18 cellular contexts compared by ENCODE assay signal in genomic region chr17:46780003-46780373, GRCh38. TPM values are rescaled to one million over a fixed set of nuclear protein-coding genes. Genes with fewer than 3 reads are reported as not detected.
DNase-seq lines count a peak whose midpoint lies in the region; ATAC-seq, FAIRE-seq and TF ChIP-seq lines count a peak whose summit lies in the region.
"Had no signal": no experiment of that assay in that cellular context is flagged by ENCODE, and none has a peak within 500 bp of the region (broad histone marks: within the 10 kb centered on the region; RNA-seq: fewer than 3 reads in every experiment).

No MANE protein-coding gene starts in this region.

- in situ Hi-C loops in K562 (cut with MboI), result no loop called here

- CTCF ChIA-PET in K562 (lab: Yijun Ruan, JAX; ENCODE audit: low intra/inter-chr PET ratio), result no interaction called here

- FAIRE-seq in K562 (lab: Jason Lieb, UNC) (no peak), GM12891 (lab: Jason Lieb, UNC) (no peak)
- FAIRE-seq: G401.6, GM19239, H1 had no signal

- H3K4me3 ChIP-seq in K562, result no peak overlapping the region
- no peak overlapping the region for H3K4me3 ChIP-seq in lower lobe of right lung
- no peak overlapping the region for H3K4me3 ChIP-seq in neural progenitor cell
- no peak overlapping the region for H3K4me3 ChIP-seq in aorta (ENCODE audit: low read length in 2 of 2)
- H3K4me3 ChIP-seq: GM23248 had no signal

- H3K9me3 ChIP-seq in K562 (replicated peaks; ENCODE audit: control insufficient read depth, insufficient read depth, low read depth, low read length) (no peaks in the 10 kb centered on the region), lower lobe of right lung (no peaks in the 10 kb centered on the region), neural progenitor cell (ENCODE audit: low read depth) (no peaks in the 10 kb centered on the region), aorta (ENCODE audit: control insufficient read depth, low read length) (no peaks in the 10 kb centered on the region)
- H3K9me3 ChIP-seq: Caco-2 had no signal

- WGBS in K562 (ENCODE audit: insufficient coverage, low coverage, missing lambda C conversion rate), result 49% methylated on average over 5 of the region's 5 CpGs
- 93 to 94% methylated on average over 5 of the region's 5 CpGs for WGBS in aorta, 2 donors

- peaks cover 26% of the 10 kb centered on the region for H3K36me3 Mint-ChIP-seq in neural progenitor cell
- H3K36me3 Mint-ChIP-seq: CD4-positive, alpha-beta memory T cell had no signal

- H3K9ac ChIP-seq in K562 (ENCODE audit: insufficient read depth in 1 of 2, low read depth in 2 of 2, low read length in 2 of 2) (peak overlapping the region; percentile 19 to 86; a peak in 3 of 4 replicates), neural progenitor cell (no peak overlapping the region)
- H3K9ac ChIP-seq: GM23248 had no signal

- H3K4me1 ChIP-seq in K562 (replicated peaks in 1 of 2; ENCODE audit: control insufficient read depth in 2 of 2, insufficient read depth in 2 of 2, low read length in 2 of 2) (peaks cover 29 to 60% of the 10 kb centered on the region in 2 experiments; a peak in 4 of 5 replicates), lower lobe of right lung (no peaks in the 10 kb centered on the region), neural progenitor cell (no peaks in the 10 kb centered on the region), aorta (ENCODE audit: control insufficient read depth in 1 of 2, insufficient read depth in 2 of 2, low read length in 2 of 2) (no peaks in the 10 kb centered on the region)

- BruUV-seq in K562 (replicated peaks; lab: Mats Ljungman, UMichigan), result no TSS peak

- H3K4me1 Mint-ChIP-seq in neural progenitor cell, result peaks cover 65% of the 10 kb centered on the region
- H3K4me1 Mint-ChIP-seq: CD4-positive, alpha-beta memory T cell had no signal

- peaks cover 25% of the 10 kb centered on the region for H3K27me3 Mint-ChIP-seq in neural progenitor cell (ENCODE audit: insufficient read depth, low read depth)

- DNase-seq in K562 (ENCODE audit: extremely low read depth in 1 of 4, low spot score in 3 of 4) (no peak), lower lobe of right lung (peak; percentile 9), neural progenitor cell (ENCODE audit: low spot score) (no peak), aorta (peak; percentile 22 to 48), GM12891 (ENCODE audit: insufficient read length, low spot score) (no peak)
- DNase-seq: C1 segment of cervical spinal cord; Caco-2; CD4-positive, alpha-beta memory T cell; DMS153; DND-41; GM23248; H9 had no signal

- intact Hi-C loops in K562 (cut with micrococcal nuclease) (no loop called here), lower lobe of right lung (cut with DNase I) (no loop called here), aorta (cut with DNase I) (no loop called here)

- H3K4me2 ChIP-seq in K562 (ENCODE audit: insufficient read depth, low read length), result peak overlapping the region; percentile 60; the same call in 1 of the 2 replicates
- H3K4me2 ChIP-seq in neural progenitor cell, result no peak overlapping the region

- H3K27ac ChIP-seq in K562 (ENCODE audit: extremely low read depth, low read depth, low read length) (no peak overlapping the region; the same call in 1 of the 3 replicates), lower lobe of right lung (no peak overlapping the region), neural progenitor cell (no peak overlapping the region), aorta (ENCODE audit: low read depth in 1 of 2, low read length in 2 of 2) (no peak overlapping the region)
- H3K27ac ChIP-seq: GM23248 had no signal

- ATAC-seq in K562 (no peak), lower lobe of right lung (no peak), aorta (ENCODE audit: low FRiP score) (no peak), HG03175 (IDR thresholded peaks at IDR 0.05; ENCODE audit: unreplicated experiment) (no peak), HG03432 (IDR thresholded peaks at IDR 0.05; ENCODE audit: unreplicated experiment) (no peak)
- ATAC-seq: HCT116 had no signal

- H4K20me1 ChIP-seq in K562 (replicated peaks; ENCODE audit: control insufficient read depth, insufficient read depth, low read length) (no peaks in the 10 kb centered on the region), neural progenitor cell (ENCODE audit: low read depth) (peaks cover 5% of the 10 kb centered on the region)

- no peak for TF ChIP-seq EP300 in K562 (IDR thresholded peaks at IDR 0.05; ENCODE audit: low read length)

- H3K27me3 ChIP-seq in K562 (ENCODE audit: control insufficient read depth in 2 of 2, insufficient read depth in 2 of 2, low read length in 2 of 2) (no peaks in the 10 kb centered on the region), lower lobe of right lung (ENCODE audit: low read depth) (peaks cover 3% of the 10 kb centered on the region), neural progenitor cell (peaks cover 25% of the 10 kb centered on the region), aorta (ENCODE audit: control insufficient read depth in 1 of 2, insufficient read depth in 2 of 2, low read length in 1 of 2) (no peaks in the 10 kb centered on the region)

- peak overlapping the region; percentile 60 for H3K27ac Mint-ChIP-seq in neural progenitor cell
- H3K27ac Mint-ChIP-seq: H9 had no signal

- TF ChIP-seq CTCF in K562 (IDR thresholded peaks at IDR 0.05 in 2 of 3, conservative IDR thresholded peaks at IDR 0.05 in 1 of 3; ENCODE audit: insufficient read depth in 2 of 3, low read depth in 1 of 3, low read length in 3 of 3) (no peak), lower lobe of right lung (IDR thresholded peaks at IDR 0.05) (no peak), neural progenitor cell (IDR thresholded peaks at IDR 0.05) (no peak)

- POLR2A ChIA-PET in K562 (lab: Yijun Ruan, JAX), result interaction anchor here (1.2 kb wide), 1 partner anchor 14 kb away, joined by 4 read pairs; no protein-coding TSS in a partner anchor

- no peaks in the 10 kb centered on the region for H3K9me3 Mint-ChIP-seq in neural progenitor cell
- H3K9me3 Mint-ChIP-seq: CD4-positive, alpha-beta memory T cell had no signal

- H3K79me2 ChIP-seq in K562 (ENCODE audit: control insufficient read depth, insufficient read depth, low read length) (no peaks in the 10 kb centered on the region), neural progenitor cell (ENCODE audit: low read depth) (no peaks in the 10 kb centered on the region)

- H3K36me3 ChIP-seq in K562 (ENCODE audit: control insufficient read depth, insufficient read depth, low read length), result no peaks in the 10 kb centered on the region
- H3K36me3 ChIP-seq in lower lobe of right lung, result no peaks in the 10 kb centered on the region
- H3K36me3 ChIP-seq in neural progenitor cell, result no peaks in the 10 kb centered on the region
- no peaks in the 10 kb centered on the region for H3K36me3 ChIP-seq in aorta (ENCODE audit: control insufficient read depth in 1 of 2, insufficient read depth in 2 of 2, low read length in 1 of 2)

- H2AFZ ChIP-seq in K562 (ENCODE audit: low read depth, low read length) (peak overlapping the region; percentile 73), neural progenitor cell (replicated peaks) (no peak overlapping the region)
- H2AFZ ChIP-seq: GM23248 had no signal

- H3K9me1 ChIP-seq in K562 (ENCODE audit: control insufficient read depth, insufficient read depth, low read length), result no peaks in the 10 kb centered on the region

- TF ChIP-seq RAD21 in K562 (CRISPR knock-in tag; conservative IDR thresholded peaks at IDR 0.05 in 1 of 2, IDR thresholded peaks at IDR 0.05 in 1 of 2), result no peak

- H3F3A ChIP-seq in neural progenitor cell (ENCODE audit: low read depth), result no peaks in the 10 kb centered on the region

- no peak overlapping the region for H3K4me3 Mint-ChIP-seq in neural progenitor cell
- H3K4me3 Mint-ChIP-seq: CD4-positive, alpha-beta memory T cell; H9 had no signal

- TF ChIP-seq POLR2A in K562 (conservative IDR thresholded peaks at IDR 0.05) (no peak), GM12891 (IDR thresholded peaks at IDR 0.05; ENCODE audit: low read depth, low read length) (no peak)

TF ChIP-seq in K562, 482 proteins besides CTCF, POLR2A, EP300 and RAD21 (continues in another document):
- no peak for TF ChIP-seq SMARCE1 (IDR thresholded peaks at IDR 0.05)
- no peak for TF ChIP-seq TAF9B (IDR thresholded peaks at IDR 0.05; ENCODE audit: partially characterized antibody)
- no peak for TF ChIP-seq COPS2 (conservative IDR thresholded peaks at IDR 0.05)
- no peak for TF ChIP-seq NFYB (IDR thresholded peaks at IDR 0.05; ENCODE audit: extremely low read depth, insufficient read length)
- no peak for TF ChIP-seq POU5F1 (IDR thresholded peaks at IDR 0.05; ENCODE audit: borderline replicate concordance, low read depth, low read length, partially characterized antibody)

TF ChIP-seq in GM12891, 5 proteins besides CTCF, POLR2A, EP300 and RAD21:
- TF ChIP-seq TAF1 (IDR thresholded peaks at IDR 0.05; ENCODE audit: low read depth, low read length) (no peak), SPI1 (IDR thresholded peaks at IDR 0.05; ENCODE audit: low read depth, low read length) (no peak), POLR2AphosphoS5 (IDR thresholded peaks at IDR 0.05; ENCODE audit: low read depth, low read length) (no peak), POU2F2 (IDR thresholded peaks at IDR 0.05; ENCODE audit: low read depth, low read length) (no peak), PAX5 (IDR thresholded peaks at IDR 0.05; ENCODE audit: insufficient read depth, low read length, severe bottlenecking) (no peak)

RNA-seq across cellular contexts. Expression of gene WNT3, which starts 38.5 kb away (rescaled TPM):
- total RNA-seq in K562 (2011; cell fraction: chromatin; rRNA removed; ENCODE audit: low replicate concordance), result 8.1 and 10.9 TPM in 2 replicates
- 6.1 and 6.8 TPM in 2 replicates for total RNA-seq in K562 (2011; cell fraction: nucleolus; rRNA removed)
- 7.8 and 8.3 TPM in 2 replicates for total RNA-seq in K562 (2011; cell fraction: nucleoplasm; rRNA removed)
- total RNA-seq in K562 (2014; rRNA removed) (1.5 and 2.9 TPM in 2 replicates), K562 (2014; rRNA removed; fragmentation: Illumina TruSeq; extraction: Trizol) (2.2 and 2.4 TPM in 2 replicates), K562 (2015; rRNA removed; fragmentation: Illumina TruSeq; extraction: Trizol) (2.6 and 2.8 TPM in 2 replicates), K562 (2021) (2.7 and 3.5 TPM in 2 replicates), lower lobe of right lung (2.2 TPM), neural progenitor cell (ENCODE audit: low replicate concordance) (1.1 and 1.7 TPM in 2 replicates), aorta (under 1 TPM; 0.39 to 0.96 TPM)
- polyA plus RNA-seq in K562 (2011; rRNA removed) (5.9 and 6.1 TPM in 2 replicates), K562 (2014; fragmentation: Illumina TruSeq; extraction: Trizol) (3.2 and 3.6 TPM in 2 replicates), K562 (2014; fragmentation: Nextera tagmentation; extraction: Ambion mirVana) (1 to 10 TPM; 2.1 to 3.5 TPM), K562 (2014; rRNA removed) (2.5 and 3.3 TPM in 2 replicates), aorta (1 to 10 TPM in 1 of 2 donors, under 1 TPM in 1; 0.15 to 1.0 TPM)
- polyA plus RNA-seq in K562 (2011; cell fraction: cytosol; rRNA removed), result 3.4 and 3.9 TPM in 2 replicates
- polyA plus RNA-seq in K562 (2011; cell fraction: nucleus; rRNA removed), result 18.0 and 19.7 TPM in 2 replicates
- 2.5 and 2.8 TPM in 2 replicates for polyA plus RNA-seq in K562 (2012)
- 2.9 and 3.6 TPM in 2 replicates for polyA minus RNA-seq in K562 (2011; rRNA and poly(A)+ RNA removed)
- polyA minus RNA-seq in K562 (2011; cell fraction: cytosol; rRNA and poly(A)+ RNA removed), result 2.0 and 2.4 TPM in 2 replicates
- 2.6 and 2.7 TPM in 2 replicates for polyA minus RNA-seq in K562 (2011; cell fraction: nucleus; rRNA and poly(A)+ RNA removed)
- 0.04 TPM for polyA plus RNA-seq in GM12891 (2012; ENCODE audit: low read depth, missing spikeins)
- total RNA-seq: CD4-positive, alpha-beta memory T cell had no signal
- polyA plus RNA-seq: CD4-positive, alpha-beta memory T cell had no signal

Comparison
In these comparisons a context has a peak if more than half of its experiments do, and no peak if none do; other contexts are left out.
1. DNase-seq: peak in lower lobe of right lung (single experiment) and aorta (2 of 2); none in K562 (0 of 4), neural progenitor cell (single experiment) and GM12891 (single experiment).